ENCODE assay signal across 9 cellular contexts in genomic region chr13:52001120-52001731, GRCh38. TPM values are rescaled to one million over a fixed set of nuclear protein-coding genes. Genes with fewer than 3 reads are reported as not detected.
A peak's percentile ranks its signal among the peaks of the same experiment; 100 is the strongest.
DNase-seq lines count a peak whose midpoint lies in the region; ATAC-seq, FAIRE-seq and TF ChIP-seq lines count a peak whose summit lies in the region.
"Had no signal": no experiment of that assay in that cellular context is flagged by ENCODE, and none has a peak within 500 bp of the region (broad histone marks: within the 10 kb centered on the region; RNA-seq: fewer than 3 reads in every experiment).

No MANE protein-coding gene starts in this region.

- intact Hi-C loops in HCT116 (cut with micrococcal nuclease) (loop anchor here (5.0 kb wide), 1 partner anchor 126 kb away; the partner anchor contains the start of gene NEK5), left ventricle myocardium superior (cut with micrococcal nuclease) (loop anchor here (2.0 kb wide), 1 partner anchor 126 kb away; no protein-coding TSS in a partner anchor)

- H3K9me3 ChIP-seq in HCT116 (ENCODE audit: control insufficient read depth in 1 of 2, insufficient read depth in 1 of 2, low read depth in 1 of 2, low read length in 2 of 2): no peaks in the 10 kb centered on the region

- TF ChIP-seq POLR2A in HCT116 (IDR thresholded peaks at IDR 0.05; ENCODE audit: borderline replicate concordance, extremely low read depth, insufficient read depth, insufficient read length): no peak

- ATAC-seq in HCT116 (peak; percentile 86), left ventricle myocardium superior (peak; percentile 50)
- peak; percentile 84 to 87 for ATAC-seq in stimulated activated naive B cell treated with anti-CD40 and anti-IgM and Interleukin-4, amounts not matched to agents 10 μg/mL and 1 μg/mL and 100 μg/mL, for 72 hours (replicated peaks)

- H2AFZ ChIP-seq in HCT116 (ENCODE audit: low read depth, low read length, poor library complexity, severe bottlenecking): no peak overlapping the region

- H3K9me3 Mint-ChIP-seq in stimulated activated naive B cell treated with anti-CD40 and anti-IgM and Interleukin-4, amounts not matched to agents 10 μg/mL and 1 μg/mL and 100 μg/mL, for 72 hours: no peaks in the 10 kb centered on the region

- peaks cover 23 to 43% of the 10 kb centered on the region in 2 donors for H3K27me3 Mint-ChIP-seq in stimulated activated naive B cell treated with anti-CD40 and anti-IgM and Interleukin-4, amounts not matched to agents 10 μg/mL and 1 μg/mL and 100 μg/mL, for 72 hours

- no peak overlapping the region for H3K9ac ChIP-seq in HCT116 (ENCODE audit: low read length)

- H3K36me3 Mint-ChIP-seq in stimulated activated naive B cell treated with anti-CD40 and anti-IgM and Interleukin-4, amounts not matched to agents 10 μg/mL and 1 μg/mL and 100 μg/mL, for 72 hours: no peaks in the 10 kb centered on the region

- no peak overlapping the region for H3K27ac ChIP-seq in 22Rv1
- H3K27ac ChIP-seq in HCT116 (ENCODE audit: low read depth, low read length): no peak overlapping the region

- RAD21 ChIA-PET in HCT116 (lab: Charles Lee; ENCODE audit: low non-redundant PET in 1 of 2, low total read pairs in 2 of 2, uncharacterized antibody in 2 of 2, unreplicated experiment in 2 of 2): no interaction called here

- H3K4me3 ChIP-seq in HCT116 (replicated peaks in 1 of 2; ENCODE audit: low read depth in 1 of 2, low read length in 2 of 2): no peak overlapping the region
- no peak overlapping the region for H3K4me3 ChIP-seq in WI38 (ENCODE audit: low read depth, low read length)

- peak; percentile 32 for DNase-seq in HCT116 (ENCODE audit: low read depth, low spot score)
- peak; percentile 24 to 72 (median 43) for DNase-seq in NCI-H1417 (lab: John Stamatoyannopoulos, UW)
- no peak for DNase-seq in left ventricle myocardium superior
- no peak for DNase-seq in stimulated activated naive B cell treated with anti-CD40 and anti-IgM and Interleukin-4, amounts not matched to agents 10 μg/mL and 1 μg/mL and 100 μg/mL, for 72 hours
- no peak for DNase-seq in activated T-cell treated with anti-CD3 and anti-CD28 coated beads for 4 hours

- peaks cover 0 to 5% of the 10 kb centered on the region in 2 experiments; a peak in 1 of 4 replicates for H3K4me1 ChIP-seq in HCT116 (ENCODE audit: control insufficient read depth in 1 of 2, insufficient read depth in 2 of 2, low read length in 2 of 2)

- H3K4me3 Mint-ChIP-seq in stimulated activated naive B cell treated with anti-CD40 and anti-IgM and Interleukin-4, amounts not matched to agents 10 μg/mL and 1 μg/mL and 100 μg/mL, for 72 hours: no peak overlapping the region

- POLR2A ChIA-PET in HCT116 (lab: Charles Lee): no interaction called here

- FAIRE-seq in G401.6 (lab: Jason Lieb, UNC): peak; percentile 78
- FAIRE-seq: endometrium had no signal

- no peaks in the 10 kb centered on the region for H3K79me2 ChIP-seq in HCT116 (ENCODE audit: insufficient read depth, low read length)

- H3K4me2 ChIP-seq in HCT116 (ENCODE audit: low read length): no peak overlapping the region

- peak; percentile 64 for TF ChIP-seq RAD21 in HCT116 (IDR thresholded peaks at IDR 0.05; ENCODE audit: low read depth)

- no peaks in the 10 kb centered on the region for H3K9me2 ChIP-seq in HCT116 (ENCODE audit: insufficient read depth)

- CTCF ChIA-PET in HCT116 (lab: Charles Lee): interaction anchor here (0.8 to 1.2 kb wide), 2 partner anchors 11 to 126 kb away, joined by 3 to 5 read pairs; partner anchors contain the start of gene ALG11

- H3K27ac Mint-ChIP-seq in stimulated activated naive B cell treated with anti-CD40 and anti-IgM and Interleukin-4, amounts not matched to agents 10 μg/mL and 1 μg/mL and 100 μg/mL, for 72 hours: no peak overlapping the region

- H4K20me1 ChIP-seq in HCT116 (ENCODE audit: insufficient read depth): no peaks in the 10 kb centered on the region

- BruUV-seq in HCT116 (replicated peaks; lab: Mats Ljungman, UMichigan): no TSS peak

- TF ChIP-seq CTCF in 22Rv1 (IDR thresholded peaks at IDR 0.05) (peak; percentile 76), HCT116 (IDR thresholded peaks at IDR 0.05 in 2 of 3, conservative IDR thresholded peaks at IDR 0.05 in 1 of 3; ENCODE audit: borderline replicate concordance in 1 of 3, insufficient read depth in 1 of 3, low read depth in 2 of 3, low read length in 2 of 3) (peak; percentile 52 to 74 (median 55); a peak in 5 of 6 replicates), WI38 (IDR thresholded peaks at IDR 0.05; ENCODE audit: low read depth, low read length) (peak; percentile 51)

- H3K36me3 ChIP-seq in HCT116 (ENCODE audit: control insufficient read depth in 1 of 2, insufficient read depth in 2 of 2, low read length in 2 of 2): no peaks in the 10 kb centered on the region

- peaks cover 0 to 1% of the 10 kb centered on the region in 2 donors for H3K4me1 Mint-ChIP-seq in stimulated activated naive B cell treated with anti-CD40 and anti-IgM and Interleukin-4, amounts not matched to agents 10 μg/mL and 1 μg/mL and 100 μg/mL, for 72 hours

- no peaks in the 10 kb centered on the region for H3K27me3 ChIP-seq in HCT116 (ENCODE audit: insufficient read depth, low read length)

TF ChIP-seq in HCT116, 20 proteins besides CTCF, POLR2A, EP300 and RAD21:
- TF ChIP-seq EZH2 (IDR thresholded peaks at IDR 0.05) (no peak), POLR2AphosphoS5 (IDR thresholded peaks at IDR 0.05; ENCODE audit: low read depth, low read length) (no peak), YY1 (IDR thresholded peaks at IDR 0.05; ENCODE audit: extremely low read depth, insufficient replicate concordance, low read depth, low read length) (no peak), CEBPB (IDR thresholded peaks at IDR 0.05; ENCODE audit: low read depth) (no peak), ZNF274 (IDR thresholded peaks at IDR 0.05; ENCODE audit: low read depth, low read length) (no peak)
- TF ChIP-seq, protein P1, sequence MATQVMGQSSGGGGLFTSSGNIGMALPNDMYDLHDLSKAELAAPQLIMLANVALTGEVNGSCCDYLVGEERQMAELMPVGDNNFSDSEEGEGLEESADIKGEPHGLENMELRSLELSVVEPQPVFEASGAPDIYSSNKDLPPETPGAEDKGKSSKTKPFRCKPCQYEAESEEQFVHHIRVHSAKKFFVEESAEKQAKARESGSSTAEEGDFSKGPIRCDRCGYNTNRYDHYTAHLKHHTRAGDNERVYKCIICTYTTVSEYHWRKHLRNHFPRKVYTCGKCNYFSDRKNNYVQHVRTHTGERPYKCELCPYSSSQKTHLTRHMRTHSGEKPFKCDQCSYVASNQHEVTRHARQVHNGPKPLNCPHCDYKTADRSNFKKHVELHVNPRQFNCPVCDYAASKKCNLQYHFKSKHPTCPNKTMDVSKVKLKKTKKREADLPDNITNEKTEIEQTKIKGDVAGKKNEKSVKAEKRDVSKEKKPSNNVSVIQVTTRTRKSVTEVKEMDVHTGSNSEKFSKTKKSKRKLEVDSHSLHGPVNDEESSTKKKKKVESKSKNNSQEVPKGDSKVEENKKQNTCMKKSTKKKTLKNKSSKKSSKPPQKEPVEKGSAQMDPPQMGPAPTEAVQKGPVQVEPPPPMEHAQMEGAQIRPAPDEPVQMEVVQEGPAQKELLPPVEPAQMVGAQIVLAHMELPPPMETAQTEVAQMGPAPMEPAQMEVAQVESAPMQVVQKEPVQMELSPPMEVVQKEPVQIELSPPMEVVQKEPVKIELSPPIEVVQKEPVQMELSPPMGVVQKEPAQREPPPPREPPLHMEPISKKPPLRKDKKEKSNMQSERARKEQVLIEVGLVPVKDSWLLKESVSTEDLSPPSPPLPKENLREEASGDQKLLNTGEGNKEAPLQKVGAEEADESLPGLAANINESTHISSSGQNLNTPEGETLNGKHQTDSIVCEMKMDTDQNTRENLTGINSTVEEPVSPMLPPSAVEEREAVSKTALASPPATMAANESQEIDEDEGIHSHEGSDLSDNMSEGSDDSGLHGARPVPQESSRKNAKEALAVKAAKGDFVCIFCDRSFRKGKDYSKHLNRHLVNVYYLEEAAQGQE (IDR thresholded peaks at IDR 0.05; ENCODE audit: low read depth): no peak

RNA-seq across cellular contexts. Expression of gene ATP7B, which starts 10.0 kb away (rescaled TPM):
- total RNA-seq in HCT116 (2021; ENCODE audit: unreplicated experiment) (10.3 TPM), left ventricle myocardium superior (4.9 TPM)
- polyA plus RNA-seq in HCT116 (2012): 2.7 and 3.4 TPM in 2 replicates

RNA-seq across cellular contexts. Expression of gene ALG11, which starts 11.0 kb away (rescaled TPM):
- total RNA-seq in HCT116 (2021; ENCODE audit: unreplicated experiment) (22.6 TPM), left ventricle myocardium superior (18.4 TPM)
- polyA plus RNA-seq in HCT116 (2012): 5.1 and 7.2 TPM in 2 replicates

RNA-seq across cellular contexts. Expression of gene UTP14C, which starts 23.3 kb away (rescaled TPM):
- total RNA-seq in HCT116 (2021; ENCODE audit: unreplicated experiment): 9.0 TPM
- 3.0 and 3.8 TPM in 2 replicates for polyA plus RNA-seq in HCT116 (2012)
- 10.7 TPM for total RNA-seq in left ventricle myocardium superior

Comparison
In these comparisons a context has a peak if more than half of its experiments do, and no peak if none do; other contexts are left out.
1. DNase-seq: peak in HCT116 (single experiment) and NCI-H1417 (3 of 3); none in left ventricle myocardium superior (single experiment), stimulated activated naive B cell treated with anti-CD40 and anti-IgM and Interleukin-4, amounts not matched to agents 10 μg/mL and 1 μg/mL and 100 μg/mL, for 72 hours (single experiment) and activated T-cell treated with anti-CD3 and anti-CD28 coated beads for 4 hours (single experiment).
2. Peak in every context shown above with its lines, with median percentiles within 50 percentile points of each other: CTCF ChIP-seq and ATAC-seq.